In genomic region chr4:112214397-112215264, GRCh38 we compare ENCODE assay signal across 8 cellular contexts. TPM values are rescaled to one million over a fixed set of nuclear protein-coding genes. Genes with fewer than 3 reads are reported as not detected.
A peak's percentile ranks its signal among the peaks of the same experiment; 100 is the strongest.
DNase-seq lines count a peak whose midpoint lies in the region; ATAC-seq, FAIRE-seq and TF ChIP-seq lines count a peak whose summit lies in the region.

No MANE protein-coding gene starts in this region.

- no peak overlapping the region for H3K4me3 ChIP-seq in kidney (ENCODE audit: low read length in 2 of 2)

- FAIRE-seq in TTC549 (lab: Jason Lieb, UNC) (peak; percentile 63), kidney (lab: Jason Lieb, UNC) (peak; percentile 74)

- DNase-seq in NCI-H146 (lab: John Stamatoyannopoulos, UW): peak; percentile 3
- no peak for DNase-seq in NCI-H146 treated with DMSO at 0.1 percent for 48 hours (lab: John Stamatoyannopoulos, UW; ENCODE audit: unreplicated experiment)
- no peak for DNase-seq in kidney
- DNase-seq in activated effector memory CD4-positive, alpha-beta T cell treated with anti-CD3 and anti-CD28 coated beads, Interleukin-2, amount 50 U/mL, for 16 hours: no peak
- DNase-seq in activated CD8-positive, alpha-beta memory T cell treated with anti-CD3 and anti-CD28 coated beads for 24 hours: no peak

- H3K36me3 ChIP-seq in kidney (ENCODE audit: control insufficient read depth in 1 of 2, insufficient read depth in 2 of 2, low read length in 2 of 2): no peaks in the 10 kb centered on the region

- H3K4me1 ChIP-seq in kidney (ENCODE audit: control insufficient read depth in 1 of 2, insufficient read depth in 1 of 2, low read depth in 1 of 2, low read length in 2 of 2): no peaks in the 10 kb centered on the region

- H3K9me3 ChIP-seq in kidney (ENCODE audit: control insufficient read depth in 1 of 2, low read length in 2 of 2): no peaks in the 10 kb centered on the region

- no peak overlapping the region for H3K9ac ChIP-seq in kidney (ENCODE audit: low read length in 2 of 2)

- no peak overlapping the region for H3K27ac ChIP-seq in kidney (ENCODE audit: low read depth in 2 of 2, low read length in 2 of 2)

- ATAC-seq in HG03442 (IDR thresholded peaks at IDR 0.05; ENCODE audit: unreplicated experiment) (peak; percentile 45), HG02885 (IDR thresholded peaks at IDR 0.05; ENCODE audit: poor library complexity, unreplicated experiment) (no peak)

- intact Hi-C loops in kidney (cut with DNase I): no loop called here

- TF ChIP-seq CTCF in kidney (IDR thresholded peaks at IDR 0.05; ENCODE audit: borderline replicate concordance, extremely low read depth, insufficient read depth): peak; percentile 47

RNA-seq across cellular contexts. Expression of gene AP1AR, which starts 17.0 kb away (rescaled TPM):
- total RNA-seq in kidney: 20.3 TPM
- polyA plus RNA-seq in kidney (ENCODE audit: insufficient read depth, low read depth, low replicate concordance): 8.7 TPM
